In genomic region chr12:132772551-132772950, GRCh38 we compare ENCODE assay signal across 1 cellular context.
TF ChIP-seq lines count a peak whose summit lies in the region.

No MANE protein-coding gene starts in this region.

TF ChIP-seq in HepG2, 621 proteins besides CTCF, POLR2A, EP300 and RAD21:
- TF ChIP-seq ZFYVE20 (CRISPR knock-in tag; IDR thresholded peaks at IDR 0.05; ENCODE audit: borderline replicate concordance, low read depth) (no peak), MNT (IDR thresholded peaks at IDR 0.05) (no peak), NR2F6 (IDR thresholded peaks at IDR 0.05) (no peak), NR2F6 (CRISPR knock-in tag; IDR thresholded peaks at IDR 0.05) (no peak), LRRFIP1 (CRISPR knock-in tag; conservative IDR thresholded peaks at IDR 0.05) (no peak), ZNF10 (CRISPR knock-in tag; IDR thresholded peaks at IDR 0.05; ENCODE audit: borderline replicate concordance, low read depth) (no peak), NFKBIZ (CRISPR knock-in tag; IDR thresholded peaks at IDR 0.05) (no peak), POLR2AphosphoS2 (IDR thresholded peaks at IDR 0.05; ENCODE audit: low read depth, low read length) (no peak), IRF2 (CRISPR knock-in tag; IDR thresholded peaks at IDR 0.05) (no peak), SMAD1 (CRISPR knock-in tag; IDR thresholded peaks at IDR 0.05; ENCODE audit: borderline replicate concordance, low read depth) (no peak), BCLAF1 (IDR thresholded peaks at IDR 0.05) (no peak), KLF16 (CRISPR knock-in tag; IDR thresholded peaks at IDR 0.05) (no peak), THYN1 (CRISPR knock-in tag; IDR thresholded peaks at IDR 0.05; ENCODE audit: borderline replicate concordance, low read depth) (no peak), NCOA2 (CRISPR knock-in tag; IDR thresholded peaks at IDR 0.05) (no peak), RNF2 (conservative IDR thresholded peaks at IDR 0.05; ENCODE audit: low read depth) (no peak), ZBTB8A (CRISPR knock-in tag; IDR thresholded peaks at IDR 0.05; ENCODE audit: borderline replicate concordance, low read depth) (no peak), DDIT3 (CRISPR knock-in tag; IDR thresholded peaks at IDR 0.05) (no peak), HDAC1 (CRISPR knock-in tag; IDR thresholded peaks at IDR 0.05) (no peak), TERF1 (CRISPR knock-in tag; IDR thresholded peaks at IDR 0.05) (no peak)
